Comparison of ENCODE assay signal across 1 cellular context in genomic region chr22:45309422-45310227, GRCh38.
A peak's percentile ranks its signal among the peaks of the same experiment; 100 is the strongest.
TF ChIP-seq lines count a peak whose summit lies in the region.

TSS of gene FAM118A (plus strand) at chr22:45309934. CDS start at chr22:45322380, 12,446 bp downstream.

TF ChIP-seq in K562, 482 proteins besides CTCF, POLR2A, EP300 and RAD21 (continued from another document):
- TF ChIP-seq ZNF449 (CRISPR knock-in tag; IDR thresholded peaks at IDR 0.05) (no peak), MTA2 (IDR thresholded peaks at IDR 0.05; ENCODE audit: low read depth) (no peak), HMGN3 (IDR thresholded peaks at IDR 0.05; ENCODE audit: borderline replicate concordance, extremely low read depth, insufficient read length, low read depth, low read length) (peak; percentile 80), PHB2 (IDR thresholded peaks at IDR 0.05; ENCODE audit: low read depth) (no peak), MCM3 (IDR thresholded peaks at IDR 0.05) (no peak), ZMIZ1 (IDR thresholded peaks at IDR 0.05; ENCODE audit: low read depth in 2 of 2, low read length in 2 of 2) (no peak), ZNF444 (CRISPR knock-in tag; IDR thresholded peaks at IDR 0.05) (no peak), NR2C1 (IDR thresholded peaks at IDR 0.05) (no peak), NR2C1 (tag; IDR thresholded peaks at IDR 0.05) (no peak), CHD4 (IDR thresholded peaks at IDR 0.05; ENCODE audit: insufficient read depth, insufficient replicate concordance, low read depth, low read length, poor library complexity, severe bottlenecking) (no peak), ESRRA (IDR thresholded peaks at IDR 0.05; ENCODE audit: borderline replicate concordance, low read depth) (peak; percentile 68; the same call in 1 of the 2 replicates), JUND (IDR thresholded peaks at IDR 0.05; ENCODE audit: borderline replicate concordance, low read depth, low read length) (0 out of 2 replicates have a peak, but pooled peaks have one; percentile 46), JUND (tag; IDR thresholded peaks at IDR 0.05; ENCODE audit: borderline replicate concordance, low read depth, low read length) (no peak; the same call in 2 of the 3 replicates), CEBPZ (IDR thresholded peaks at IDR 0.05; ENCODE audit: borderline replicate concordance, low read depth, low read length) (no peak), ELF4 (CRISPR knock-in tag; IDR thresholded peaks at IDR 0.05) (no peak), ZNF778 (CRISPR knock-in tag; IDR thresholded peaks at IDR 0.05) (no peak), TAL1 (IDR thresholded peaks at IDR 0.05) (no peak), PCBP2 (IDR thresholded peaks at IDR 0.05; ENCODE audit: low read depth, low read length, poor library complexity, severe bottlenecking) (no peak), SMAD1 (IDR thresholded peaks at IDR 0.05; ENCODE audit: low read depth, low read length, partially characterized antibody) (no peak), NCOR1 (IDR thresholded peaks at IDR 0.05) (no peak), CBX2 (IDR thresholded peaks at IDR 0.05; ENCODE audit: insufficient read depth, low read length, poor library complexity, severe bottlenecking) (no peak), HOXB6 (CRISPR knock-in tag; IDR thresholded peaks at IDR 0.05; ENCODE audit: borderline replicate concordance) (no peak), GABPA (tag; conservative IDR thresholded peaks at IDR 0.05; ENCODE audit: low read depth) (peak; percentile 91), THRAP3 (IDR thresholded peaks at IDR 0.05; ENCODE audit: borderline replicate concordance) (no peak), KAT2B (IDR thresholded peaks at IDR 0.05; ENCODE audit: low read depth, low read length) (no peak), NR1H2 (CRISPR knock-in tag; IDR thresholded peaks at IDR 0.05) (no peak), TSC22D4 (tag; IDR thresholded peaks at IDR 0.05) (no peak), KDM5B (IDR thresholded peaks at IDR 0.05; ENCODE audit: insufficient replicate concordance, low read depth, low read length) (peak; percentile 70), GTF2E2 (tag; IDR thresholded peaks at IDR 0.05) (no peak), TRIM28 (IDR thresholded peaks at IDR 0.05) (no peak), ZNF699 (CRISPR knock-in tag; IDR thresholded peaks at IDR 0.05; ENCODE audit: insufficient replicate concordance) (no peak), PPARD (CRISPR knock-in tag; IDR thresholded peaks at IDR 0.05) (no peak)
- TF ChIP-seq, protein P1, sequence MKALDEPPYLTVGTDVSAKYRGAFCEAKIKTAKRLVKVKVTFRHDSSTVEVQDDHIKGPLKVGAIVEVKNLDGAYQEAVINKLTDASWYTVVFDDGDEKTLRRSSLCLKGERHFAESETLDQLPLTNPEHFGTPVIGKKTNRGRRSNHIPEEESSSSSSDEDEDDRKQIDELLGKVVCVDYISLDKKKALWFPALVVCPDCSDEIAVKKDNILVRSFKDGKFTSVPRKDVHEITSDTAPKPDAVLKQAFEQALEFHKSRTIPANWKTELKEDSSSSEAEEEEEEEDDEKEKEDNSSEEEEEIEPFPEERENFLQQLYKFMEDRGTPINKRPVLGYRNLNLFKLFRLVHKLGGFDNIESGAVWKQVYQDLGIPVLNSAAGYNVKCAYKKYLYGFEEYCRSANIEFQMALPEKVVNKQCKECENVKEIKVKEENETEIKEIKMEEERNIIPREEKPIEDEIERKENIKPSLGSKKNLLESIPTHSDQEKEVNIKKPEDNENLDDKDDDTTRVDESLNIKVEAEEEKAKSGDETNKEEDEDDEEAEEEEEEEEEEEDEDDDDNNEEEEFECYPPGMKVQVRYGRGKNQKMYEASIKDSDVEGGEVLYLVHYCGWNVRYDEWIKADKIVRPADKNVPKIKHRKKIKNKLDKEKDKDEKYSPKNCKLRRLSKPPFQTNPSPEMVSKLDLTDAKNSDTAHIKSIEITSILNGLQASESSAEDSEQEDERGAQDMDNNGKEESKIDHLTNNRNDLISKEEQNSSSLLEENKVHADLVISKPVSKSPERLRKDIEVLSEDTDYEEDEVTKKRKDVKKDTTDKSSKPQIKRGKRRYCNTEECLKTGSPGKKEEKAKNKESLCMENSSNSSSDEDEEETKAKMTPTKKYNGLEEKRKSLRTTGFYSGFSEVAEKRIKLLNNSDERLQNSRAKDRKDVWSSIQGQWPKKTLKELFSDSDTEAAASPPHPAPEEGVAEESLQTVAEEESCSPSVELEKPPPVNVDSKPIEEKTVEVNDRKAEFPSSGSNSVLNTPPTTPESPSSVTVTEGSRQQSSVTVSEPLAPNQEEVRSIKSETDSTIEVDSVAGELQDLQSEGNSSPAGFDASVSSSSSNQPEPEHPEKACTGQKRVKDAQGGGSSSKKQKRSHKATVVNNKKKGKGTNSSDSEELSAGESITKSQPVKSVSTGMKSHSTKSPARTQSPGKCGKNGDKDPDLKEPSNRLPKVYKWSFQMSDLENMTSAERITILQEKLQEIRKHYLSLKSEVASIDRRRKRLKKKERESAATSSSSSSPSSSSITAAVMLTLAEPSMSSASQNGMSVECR (CRISPR knock-in tag; IDR thresholded peaks at IDR 0.05), result no peak
- TF ChIP-seq, protein P2, sequence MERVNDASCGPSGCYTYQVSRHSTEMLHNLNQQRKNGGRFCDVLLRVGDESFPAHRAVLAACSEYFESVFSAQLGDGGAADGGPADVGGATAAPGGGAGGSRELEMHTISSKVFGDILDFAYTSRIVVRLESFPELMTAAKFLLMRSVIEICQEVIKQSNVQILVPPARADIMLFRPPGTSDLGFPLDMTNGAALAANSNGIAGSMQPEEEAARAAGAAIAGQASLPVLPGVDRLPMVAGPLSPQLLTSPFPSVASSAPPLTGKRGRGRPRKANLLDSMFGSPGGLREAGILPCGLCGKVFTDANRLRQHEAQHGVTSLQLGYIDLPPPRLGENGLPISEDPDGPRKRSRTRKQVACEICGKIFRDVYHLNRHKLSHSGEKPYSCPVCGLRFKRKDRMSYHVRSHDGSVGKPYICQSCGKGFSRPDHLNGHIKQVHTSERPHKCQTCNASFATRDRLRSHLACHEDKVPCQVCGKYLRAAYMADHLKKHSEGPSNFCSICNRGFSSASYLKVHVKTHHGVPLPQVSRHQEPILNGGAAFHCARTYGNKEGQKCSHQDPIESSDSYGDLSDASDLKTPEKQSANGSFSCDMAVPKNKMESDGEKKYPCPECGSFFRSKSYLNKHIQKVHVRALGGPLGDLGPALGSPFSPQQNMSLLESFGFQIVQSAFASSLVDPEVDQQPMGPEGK (CRISPR knock-in tag; IDR thresholded peaks at IDR 0.05; ENCODE audit: borderline replicate concordance), result no peak
- TF ChIP-seq, protein P3, sequence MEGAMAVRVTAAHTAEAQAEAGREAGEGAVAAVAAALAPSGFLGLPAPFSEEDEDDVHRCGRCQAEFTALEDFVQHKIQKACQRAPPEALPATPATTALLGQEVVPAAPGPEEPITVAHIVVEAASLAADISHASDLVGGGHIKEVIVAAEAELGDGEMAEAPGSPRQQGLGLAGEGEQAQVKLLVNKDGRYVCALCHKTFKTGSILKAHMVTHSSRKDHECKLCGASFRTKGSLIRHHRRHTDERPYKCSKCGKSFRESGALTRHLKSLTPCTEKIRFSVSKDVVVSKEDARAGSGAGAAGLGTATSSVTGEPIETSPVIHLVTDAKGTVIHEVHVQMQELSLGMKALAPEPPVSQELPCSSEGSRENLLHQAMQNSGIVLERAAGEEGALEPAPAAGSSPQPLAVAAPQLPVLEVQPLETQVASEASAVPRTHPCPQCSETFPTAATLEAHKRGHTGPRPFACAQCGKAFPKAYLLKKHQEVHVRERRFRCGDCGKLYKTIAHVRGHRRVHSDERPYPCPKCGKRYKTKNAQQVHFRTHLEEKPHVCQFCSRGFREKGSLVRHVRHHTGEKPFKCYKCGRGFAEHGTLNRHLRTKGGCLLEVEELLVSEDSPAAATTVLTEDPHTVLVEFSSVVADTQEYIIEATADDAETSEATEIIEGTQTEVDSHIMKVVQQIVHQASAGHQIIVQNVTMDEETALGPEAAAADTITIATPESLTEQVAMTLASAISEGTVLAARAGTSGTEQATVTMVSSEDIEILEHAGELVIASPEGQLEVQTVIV (CRISPR knock-in tag; IDR thresholded peaks at IDR 0.05; ENCODE audit: borderline replicate concordance), result no peak
- TF ChIP-seq, protein P4, sequence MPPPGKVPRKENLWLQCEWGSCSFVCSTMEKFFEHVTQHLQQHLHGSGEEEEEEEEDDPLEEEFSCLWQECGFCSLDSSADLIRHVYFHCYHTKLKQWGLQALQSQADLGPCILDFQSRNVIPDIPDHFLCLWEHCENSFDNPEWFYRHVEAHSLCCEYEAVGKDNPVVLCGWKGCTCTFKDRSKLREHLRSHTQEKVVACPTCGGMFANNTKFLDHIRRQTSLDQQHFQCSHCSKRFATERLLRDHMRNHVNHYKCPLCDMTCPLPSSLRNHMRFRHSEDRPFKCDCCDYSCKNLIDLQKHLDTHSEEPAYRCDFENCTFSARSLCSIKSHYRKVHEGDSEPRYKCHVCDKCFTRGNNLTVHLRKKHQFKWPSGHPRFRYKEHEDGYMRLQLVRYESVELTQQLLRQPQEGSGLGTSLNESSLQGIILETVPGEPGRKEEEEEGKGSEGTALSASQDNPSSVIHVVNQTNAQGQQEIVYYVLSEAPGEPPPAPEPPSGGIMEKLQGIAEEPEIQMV (tag; conservative IDR thresholded peaks at IDR 0.05; ENCODE audit: low read depth), result no peak
